Comparison of ENCODE assay signal across 9 cellular contexts in genomic region chr1:16420719-16421118, GRCh38. TPM values are rescaled to one million over a fixed set of nuclear protein-coding genes. Genes with fewer than 3 reads are reported as not detected.
DNase-seq lines count a peak whose midpoint lies in the region; ATAC-seq, FAIRE-seq and TF ChIP-seq lines count a peak whose summit lies in the region.
"Had no signal": no experiment of that assay in that cellular context is flagged by ENCODE, and none has a peak within 500 bp of the region (broad histone marks: within the 10 kb centered on the region; RNA-seq: fewer than 3 reads in every experiment).

No MANE protein-coding gene starts in this region.

- ATAC-seq in HG03097 (IDR thresholded peaks at IDR 0.05; ENCODE audit: low FRiP score, unreplicated experiment) = peak; percentile 71
- peak; percentile 96 for ATAC-seq in natural killer cell treated with Interleukin-12 subunit alpha and Interleukin-12 subunit beta and Interleukin-15 and Interleukin-18, amount 100 ng/mL, for 72 hours

- peaks cover 32% of the 10 kb centered on the region for H3K4me1 Mint-ChIP-seq in activated CD4-positive, alpha-beta memory T cell treated with anti-CD3 and anti-CD28 coated beads for 36 hours (ENCODE audit: low read depth)
- H3K4me1 Mint-ChIP-seq in natural killer cell treated with Interleukin-12 subunit alpha and Interleukin-12 subunit beta and Interleukin-15 and Interleukin-18, amount 100 ng/mL, for 72 hours (ENCODE audit: low read depth in 2 of 2) = peaks cover 27 to 28% of the 10 kb centered on the region in 2 donors
- H3K4me1 Mint-ChIP-seq in type B pancreatic cell (ENCODE audit: unreplicated experiment) = peaks cover 5% of the 10 kb centered on the region

- peak; percentile 99 for FAIRE-seq in GM18507 (lab: Jason Lieb, UNC)

- H3K36me3 Mint-ChIP-seq in activated CD4-positive, alpha-beta memory T cell treated with anti-CD3 and anti-CD28 coated beads for 36 hours = no peaks in the 10 kb centered on the region
- no peaks in the 10 kb centered on the region for H3K36me3 Mint-ChIP-seq in natural killer cell treated with Interleukin-12 subunit alpha and Interleukin-12 subunit beta and Interleukin-15 and Interleukin-18, amount 100 ng/mL, for 72 hours
- H3K36me3 Mint-ChIP-seq in type B pancreatic cell = no peaks in the 10 kb centered on the region

- intact Hi-C loops in activated CD4-positive, alpha-beta memory T cell treated with anti-CD3 and anti-CD28 coated beads for 36 hours (cut with micrococcal nuclease) = loop anchor here (1.0 kb wide), 2 partner anchors 21 to 53 kb away; partner anchors contain the start of gene SZRD1
- intact Hi-C loops in posterior cingulate gyrus (cut with DNase I) = no loop called here

- no peak overlapping the region for H3K27ac ChIP-seq in caudate nucleus (ENCODE audit: low read depth, low read length)

- H3K9me3 Mint-ChIP-seq in activated CD4-positive, alpha-beta memory T cell treated with anti-CD3 and anti-CD28 coated beads for 36 hours = no peaks in the 10 kb centered on the region
- no peaks in the 10 kb centered on the region for H3K9me3 Mint-ChIP-seq in natural killer cell treated with Interleukin-12 subunit alpha and Interleukin-12 subunit beta and Interleukin-15 and Interleukin-18, amount 100 ng/mL, for 72 hours
- no peaks in the 10 kb centered on the region for H3K9me3 Mint-ChIP-seq in type B pancreatic cell
- H3K9me3 Mint-ChIP-seq: dendritic cell treated with granulocyte-macrophage colony-stimulating factor and Interleukin-4, amounts not matched to agents 40 ng/mL and 50 ng/mL, for 4 days had no signal

- H3K27me3 Mint-ChIP-seq in activated CD4-positive, alpha-beta memory T cell treated with anti-CD3 and anti-CD28 coated beads for 36 hours = no peaks in the 10 kb centered on the region
- H3K27me3 Mint-ChIP-seq in natural killer cell treated with Interleukin-12 subunit alpha and Interleukin-12 subunit beta and Interleukin-15 and Interleukin-18, amount 100 ng/mL, for 72 hours = no peaks in the 10 kb centered on the region
- H3K27me3 Mint-ChIP-seq in type B pancreatic cell = peaks cover 18% of the 10 kb centered on the region

- peak overlapping the region; percentile 72 for H3K27ac Mint-ChIP-seq in activated CD4-positive, alpha-beta memory T cell treated with anti-CD3 and anti-CD28 coated beads for 36 hours
- peak overlapping the region; percentile 0 to 66 for H3K27ac Mint-ChIP-seq in natural killer cell treated with Interleukin-12 subunit alpha and Interleukin-12 subunit beta and Interleukin-15 and Interleukin-18, amount 100 ng/mL, for 72 hours
- H3K27ac Mint-ChIP-seq in type B pancreatic cell = no peak overlapping the region
- H3K27ac Mint-ChIP-seq: dendritic cell treated with granulocyte-macrophage colony-stimulating factor and Interleukin-4, amounts not matched to agents 40 ng/mL and 50 ng/mL, for 4 days had no signal

- CTCF ChIA-PET in activated CD4-positive, alpha-beta memory T cell treated with anti-CD3 and anti-CD28 coated beads for 36 hours (lab: Charles Lee) = interaction anchor here (0.6 to 3.4 kb wide), 2 partner anchors 19 to 348 kb away, joined by 3 to 17 read pairs; partner anchors contain the start of genes FAM131C and NECAP2

- DNase-seq in GM18507 (ENCODE audit: extremely low spot score, insufficient read length, low read depth) (peak; percentile 60), superior temporal gyrus (ENCODE audit: extremely low spot score) (no peak), posterior cingulate gyrus (no peak), type B pancreatic cell (ENCODE audit: extremely low spot score, unreplicated experiment) (no peak), caudate nucleus (lab: John Stamatoyannopoulos, UW) (no peak)
- peak; percentile 91 for DNase-seq in activated CD4-positive, alpha-beta memory T cell treated with anti-CD3 and anti-CD28 coated beads for 36 hours
- DNase-seq in natural killer cell treated with Interleukin-12 subunit alpha and Interleukin-12 subunit beta and Interleukin-15 and Interleukin-18, amount 100 ng/mL, for 72 hours (ENCODE audit: low spot score) = peak; percentile 84

- POLR2A ChIA-PET in activated CD4-positive, alpha-beta memory T cell treated with anti-CD3 and anti-CD28 coated beads for 36 hours (lab: Charles Lee) = interaction anchor here (0.9 to 1.4 kb wide), 5 partner anchors 20 to 93 kb away, joined by 3 to 7 read pairs (median 4); partner anchors contain the start of gene NECAP2

- peak overlapping the region; percentile 17 for H3K4me3 Mint-ChIP-seq in activated CD4-positive, alpha-beta memory T cell treated with anti-CD3 and anti-CD28 coated beads for 36 hours
- peak overlapping the region; percentile 85 for H3K4me3 Mint-ChIP-seq in natural killer cell treated with Interleukin-12 subunit alpha and Interleukin-12 subunit beta and Interleukin-15 and Interleukin-18, amount 100 ng/mL, for 72 hours
- H3K4me3 Mint-ChIP-seq in type B pancreatic cell = no peak overlapping the region
- H3K4me3 Mint-ChIP-seq: dendritic cell treated with granulocyte-macrophage colony-stimulating factor and Interleukin-4, amounts not matched to agents 40 ng/mL and 50 ng/mL, for 4 days had no signal

- TF ChIP-seq CTCF in type B pancreatic cell (conservative IDR thresholded peaks at IDR 0.05) = no peak

RNA-seq across cellular contexts. Expression of gene SPATA21, which starts 16.5 kb away (rescaled TPM):
- not detected for total RNA-seq in activated CD4-positive, alpha-beta memory T cell treated with anti-CD3 and anti-CD28 coated beads for 36 hours
- not detected for total RNA-seq in natural killer cell treated with Interleukin-12 subunit alpha and Interleukin-12 subunit beta and Interleukin-15 and Interleukin-18, amount 100 ng/mL, for 72 hours
- total RNA-seq in type B pancreatic cell (ENCODE audit: low replicate concordance) = not detected in 2 replicates

RNA-seq across cellular contexts. Expression of gene NECAP2, which starts 19.8 kb away (rescaled TPM):
- 10 to 100 TPM; 76.4 to 82.0 TPM for total RNA-seq in activated CD4-positive, alpha-beta memory T cell treated with anti-CD3 and anti-CD28 coated beads for 36 hours
- 10 to 100 TPM; 72.0 to 95.4 TPM for total RNA-seq in natural killer cell treated with Interleukin-12 subunit alpha and Interleukin-12 subunit beta and Interleukin-15 and Interleukin-18, amount 100 ng/mL, for 72 hours
- total RNA-seq in type B pancreatic cell (ENCODE audit: low replicate concordance) = 45.9 and 48.2 TPM in 2 replicates

RNA-seq across cellular contexts. Expression of gene SZRD1, which starts 53.7 kb away (rescaled TPM):
- 100 to 1,000 TPM; 185 to 191 TPM for total RNA-seq in activated CD4-positive, alpha-beta memory T cell treated with anti-CD3 and anti-CD28 coated beads for 36 hours
- 100 to 1,000 TPM; 232 to 279 TPM for total RNA-seq in natural killer cell treated with Interleukin-12 subunit alpha and Interleukin-12 subunit beta and Interleukin-15 and Interleukin-18, amount 100 ng/mL, for 72 hours
- total RNA-seq in type B pancreatic cell (ENCODE audit: low replicate concordance) = 127 and 140 TPM in 2 replicates

Comparison
In these comparisons a context has a peak if more than half of its experiments do, and no peak if none do; other contexts are left out.
1. DNase-seq: peak in GM18507 (single experiment), activated CD4-positive, alpha-beta memory T cell treated with anti-CD3 and anti-CD28 coated beads for 36 hours (single experiment) and natural killer cell treated with Interleukin-12 subunit alpha and Interleukin-12 subunit beta and Interleukin-15 and Interleukin-18, amount 100 ng/mL, for 72 hours (single experiment); none in superior temporal gyrus (single experiment), posterior cingulate gyrus (0 of 10), type B pancreatic cell (single experiment) and caudate nucleus (0 of 61).